ENCODE assay signal across 23 cellular contexts in the genomic region with DNA sequence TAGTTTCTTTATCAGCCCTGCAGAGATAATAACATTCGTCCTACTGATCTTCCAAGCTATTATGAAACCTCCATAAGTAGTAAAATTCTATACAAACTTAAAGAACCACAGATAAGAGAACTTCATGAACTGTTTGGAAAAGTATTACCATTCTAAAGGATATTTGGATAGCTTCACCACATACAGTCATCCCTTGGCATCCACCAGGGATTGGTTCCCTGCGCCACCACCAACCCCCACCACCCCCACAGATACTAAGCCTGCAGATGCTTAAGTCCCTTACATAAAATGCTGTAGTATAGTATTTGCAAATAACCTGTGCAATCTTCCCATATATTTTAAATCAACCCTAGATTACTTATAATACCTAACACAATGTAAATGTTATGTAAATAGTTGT.
"Had no signal": no experiment of that assay in that cellular context is flagged by ENCODE, and none has a peak within 500 bp of the region (broad histone marks: within the 10 kb centered on the region; RNA-seq: fewer than 3 reads in every experiment).

No MANE protein-coding gene starts in this region.

- H3K27me3 ChIP-seq: SJSA1 had no signal

- H3K9me3 ChIP-seq: SJSA1 had no signal

- H3K9ac ChIP-seq: KMS-11 had no signal

- H3K27ac Mint-ChIP-seq: IgD-negative memory B cell had no signal

- H3K4me3 Mint-ChIP-seq: IgD-negative memory B cell had no signal

- H3K36me3 ChIP-seq: SJSA1 had no signal

- H3K4me1 Mint-ChIP-seq: IgD-negative memory B cell had no signal

- H3K36me3 Mint-ChIP-seq: IgD-negative memory B cell had no signal

- DNase-seq: Kasumi-1, MV-4-11, NCI-H1048, NCI-H1105, NCI-H1417, NCI-H1436 treated with DMSO at 0.1 percent for 48 hours, NCI-H1694, NCI-H187 treated with DMSO at 0.1 percent for 48 hours, NCI-H2029 treated with DMSO at 0.1 percent for 48 hours, NCI-H2171 treated with DMSO at 0.1 percent for 48 hours, NCI-H345, NCI-H446 treated with DMSO at 0.1 percent for 48 hours, NCI-H510A treated with DMSO at 0.1 percent for 48 hours, NCI-H526, NCI-H748 treated with DMSO at 0.1 percent for 48 hours, Right ventricle myocardium superior, RPMI8226, SIG-M5 had no signal

- H3K27ac ChIP-seq: KMS-11, SJSA1, SK-N-MC had no signal

- H3K4me3 ChIP-seq: K562, SJSA1, SK-N-MC had no signal

- H3K4me2 ChIP-seq: KMS-11 had no signal
